Comparison of ENCODE assay signal across 29 cellular contexts in genomic region chr17:34788696-34789095, GRCh38.
"Had no signal": no experiment of that assay in that cellular context is flagged by ENCODE, and none has a peak within 500 bp of the region (broad histone marks: within the 10 kb centered on the region; RNA-seq: fewer than 3 reads in every experiment).

No MANE protein-coding gene starts in this region.

- H3K4me1 ChIP-seq: colonic mucosa, esophagus muscularis mucosa, esophagus squamous epithelium, foreskin keratinocyte, gastrocnemius medialis, gastroesophageal sphincter, heart left ventricle, heart right ventricle had no signal

- DNase-seq: colonic mucosa; cortex of kidney; dermis blood vessel endothelial cell; dorsolateral prefrontal cortex; effector CD4-positive, alpha-beta T cell; effector CD8-positive, alpha-beta T cell; effector memory CD4-positive, alpha-beta T cell; effector memory CD8-positive, alpha-beta T cell; endodermal cell; erythroblast; esophagus squamous epithelium; foreskin fibroblast; foreskin keratinocyte; foreskin melanocyte; gastrocnemius medialis; glutamatergic neuron; head of caudate nucleus; heart left ventricle; heart right ventricle had no signal

- H3K36me3 ChIP-seq: colonic mucosa, esophagus muscularis mucosa, esophagus squamous epithelium, gastrocnemius medialis, gastroesophageal sphincter, heart left ventricle, heart right ventricle had no signal

- H3K27me3 ChIP-seq: colonic mucosa, esophagus muscularis mucosa, foreskin keratinocyte, gastrocnemius medialis had no signal

- H3K27ac ChIP-seq: colonic mucosa, coronary artery, dorsolateral prefrontal cortex, epithelial cell of prostate, esophagus muscularis mucosa, esophagus squamous epithelium, foreskin keratinocyte, gastrocnemius medialis, gastroesophageal sphincter, heart left ventricle, heart right ventricle had no signal

- H3K4me3 Mint-ChIP-seq: dendritic cell treated with granulocyte-macrophage colony-stimulating factor and Interleukin-4, amounts not matched to agents 40 ng/mL and 50 ng/mL, for 4 days; effector memory CD8-positive, alpha-beta T cell; endodermal cell had no signal

- H3K9me3 ChIP-seq: colonic mucosa, esophagus muscularis mucosa, esophagus squamous epithelium, gastrocnemius medialis, gastroesophageal sphincter, heart left ventricle, heart right ventricle had no signal

- H3K9me3 Mint-ChIP-seq: dendritic cell treated with granulocyte-macrophage colony-stimulating factor and Interleukin-4, amounts not matched to agents 40 ng/mL and 50 ng/mL, for 4 days; effector memory CD8-positive, alpha-beta T cell; endodermal cell had no signal

- ATAC-seq: effector memory CD8-positive, alpha-beta T cell; esophagus mucosa; foreskin keratinocyte; gastrocnemius medialis; gastroesophageal sphincter; heart left ventricle; heart right ventricle had no signal

- H3K4me3 ChIP-seq: colonic mucosa, coronary artery, dorsolateral prefrontal cortex, esophagus muscularis mucosa, esophagus squamous epithelium, gastrocnemius medialis, gastroesophageal sphincter, heart left ventricle, heart right ventricle had no signal

- FAIRE-seq: colon, endometrium, endothelial cell of umbilical vein, frontal cortex had no signal

- H3K27ac Mint-ChIP-seq: dendritic cell treated with granulocyte-macrophage colony-stimulating factor and Interleukin-4, amounts not matched to agents 40 ng/mL and 50 ng/mL, for 4 days; effector memory CD8-positive, alpha-beta T cell; endodermal cell had no signal
